18 cellular contexts compared by ENCODE assay signal in genomic region chr4:28682872-28683271, GRCh38.
DNase-seq lines count a peak whose midpoint lies in the region; ATAC-seq, FAIRE-seq and TF ChIP-seq lines count a peak whose summit lies in the region.
"Had no signal": no experiment of that assay in that cellular context is flagged by ENCODE, and none has a peak within 500 bp of the region (broad histone marks: within the 10 kb centered on the region; RNA-seq: fewer than 3 reads in every experiment).

No MANE protein-coding gene starts in this region.

- no peak overlapping the region for H3K4ac ChIP-seq in H1 (replicated peaks; ENCODE audit: insufficient read length, low read depth, low read length)

- CTCF ChIA-PET in H1 (lab: Charles Lee; ENCODE audit: partially characterized antibody) = interaction anchor here (1.3 kb wide), 1 partner anchor 11 kb away, joined by 3 read pairs; no protein-coding TSS in a partner anchor
- CTCF ChIA-PET in PC-9 (lab: Charles Lee) = no interaction called here

- no peak overlapping the region for H3K18ac ChIP-seq in H1 (ENCODE audit: extremely low read depth, low read length)

- H2BK12ac ChIP-seq in H1 (ENCODE audit: low read depth, low read length) = no peak overlapping the region

- H2BK20ac ChIP-seq in H1 (ENCODE audit: low read length) = no peak overlapping the region

- peak in 1 of 2 experiments; percentile 93; a peak in 2 of 3 replicates for TF ChIP-seq EP300 in H1 (IDR thresholded peaks at IDR 0.05; ENCODE audit: borderline replicate concordance in 1 of 2, low read depth in 2 of 2, low read length in 2 of 2)

- no peak for TF ChIP-seq CTCF in H1 (IDR thresholded peaks at IDR 0.05; ENCODE audit: control extremely low read depth in 1 of 3, insufficient read depth in 1 of 3, low read depth in 1 of 3, low read length in 3 of 3)
- no peak for TF ChIP-seq CTCF in PC-9 (conservative IDR thresholded peaks at IDR 0.05)

- 7 to 100% methylated on average over 1 of the region's 1 CpG for WGBS in H1 (ENCODE audit: extremely low coverage in 1 of 2, insufficient coverage in 1 of 2, insufficient read length in 1 of 2, insufficient replicate concordance in 2 of 2, low coverage in 1 of 2, low lambda C conversion rate in 2 of 2, missing lambda C conversion rate in 1 of 2), 2 experiments

- no peaks in the 10 kb centered on the region for H3K27me3 Mint-ChIP-seq in T-helper 17 cell
- H3K27me3 Mint-ChIP-seq: B cell had no signal

- H2BK120ac ChIP-seq in H1 (replicated peaks; ENCODE audit: low read depth, low read length) = no peak overlapping the region

- no peak for TF ChIP-seq RAD21 in H1 (IDR thresholded peaks at IDR 0.05 in 1 of 2, conservative IDR thresholded peaks at IDR 0.05 in 1 of 2; ENCODE audit: low read depth in 2 of 2, low read length in 2 of 2)

- no peak overlapping the region for H4K5ac ChIP-seq in H1 (ENCODE audit: insufficient read length, low read depth, low read length)

- FAIRE-seq in H1 (lab: Jason Lieb, UNC) = peak; percentile 63

- H3K9me2 ChIP-seq in PC-9 (ENCODE audit: insufficient read depth) = no peaks in the 10 kb centered on the region
- H3K9me2 ChIP-seq: SK-N-SH had no signal

- no peaks in the 10 kb centered on the region for H3K79me1 ChIP-seq in H1 (ENCODE audit: low read depth, low read length)

- H3K56ac ChIP-seq in H1 (replicated peaks; ENCODE audit: insufficient read length, low read depth, low read length) = no peak overlapping the region

- H3K4me3 Mint-ChIP-seq in T-helper 17 cell = no peak overlapping the region
- H3K4me3 Mint-ChIP-seq: B cell had no signal

- H3K9me3 ChIP-seq in HUES6 (ENCODE audit: control insufficient read depth, insufficient read depth, low read depth, low read length) (no peaks in the 10 kb centered on the region), H1 (ENCODE audit: insufficient read depth in 2 of 2, low read depth in 1 of 2, low read length in 1 of 2) (no peaks in the 10 kb centered on the region), T-helper 17 cell (ENCODE audit: control insufficient read depth, low read length, poor library complexity, severe bottlenecking) (no peaks in the 10 kb centered on the region), PC-9 (ENCODE audit: insufficient read depth, low read depth) (no peaks in the 10 kb centered on the region)
- H3K9me3 ChIP-seq: HAP-1, SK-N-SH had no signal

- no peak overlapping the region for H3K27ac Mint-ChIP-seq in T-helper 17 cell
- H3K27ac Mint-ChIP-seq: B cell had no signal

- intact Hi-C loops in PC-9 (cut with micrococcal nuclease; ENCODE audit: unreplicated experiment) = no loop called here

- H3K23me2 ChIP-seq in H1 (ENCODE audit: low read depth, low read length) = no peaks in the 10 kb centered on the region

- peak; percentile 2 for DNase-seq in COR-L47 (lab: John Stamatoyannopoulos, UW)
- peak in 1 of 2 experiments; percentile 33 for DNase-seq in H1 (ENCODE audit: low read depth in 1 of 2, low spot score in 2 of 2)
- DNase-seq in iPS-NIHi11 (ENCODE audit: low spot score) = peak; percentile 34
- no peak for DNase-seq in T-helper 17 cell
- DNase-seq in NOMO-1 (lab: John Stamatoyannopoulos, UW; ENCODE audit: unreplicated experiment in 2 of 2) = no peak
- no peak for DNase-seq in PC-9
- DNase-seq: DMS 273 treated with DMSO at 0.1 percent for 48 hours, GDM1, NCI-H1105, NCI-H1694 treated with DMSO at 0.1 percent for 48 hours, NCI-H526, OCI-M1, RPMI8226, SHP77 treated with DMSO at 0.1 percent for 48 hours, SK-N-SH had no signal

- no peak for TF ChIP-seq POLR2A in H1 (IDR thresholded peaks at IDR 0.05; ENCODE audit: control extremely low read depth in 1 of 2, low read depth in 2 of 2, low read length in 2 of 2)

- peak overlapping the region; percentile 92 for H3K27ac ChIP-seq in HUES6 (ENCODE audit: low read depth, low read length)
- no peak overlapping the region for H3K27ac ChIP-seq in H1 (ENCODE audit: low read depth, low read length)
- H3K27ac ChIP-seq in PC-9 = no peak overlapping the region

- H3K27me3 ChIP-seq in HUES6 (ENCODE audit: control insufficient read depth, insufficient read depth, low read length) (no peaks in the 10 kb centered on the region), H1 (replicated peaks in 1 of 4; ENCODE audit: control insufficient read depth in 3 of 4, extremely low read depth in 1 of 4, insufficient read depth in 3 of 4, low read length in 3 of 4) (no peaks in the 10 kb centered on the region; a peak in 1 of 7 replicates), PC-9 (ENCODE audit: insufficient read depth, low read depth) (no peaks in the 10 kb centered on the region)

- H2BK5ac ChIP-seq in H1 (ENCODE audit: low read depth, low read length) = no peak overlapping the region

- H3K4me3 ChIP-seq in HUES6 (ENCODE audit: low read depth, low read length) = peak overlapping the region; percentile 39
- H3K4me3 ChIP-seq in H1 (ENCODE audit: extremely low read depth in 1 of 4, insufficient read depth in 2 of 4, low read depth in 3 of 4, low read length in 4 of 4) = peak overlapping the region in 1 of 4 experiments; percentile 25; a peak in 1 of 8 replicates
- H3K4me3 ChIP-seq in PC-9 = no peak overlapping the region
- H3K4me3 ChIP-seq: HAP-1 had no signal

- H4K91ac ChIP-seq in H1 (replicated peaks; ENCODE audit: insufficient read length, low read length) = no peak overlapping the region

- no peak overlapping the region for H4K8ac ChIP-seq in H1 (ENCODE audit: extremely low read depth, insufficient read depth, low read length)

- no peak overlapping the region for H2AK5ac ChIP-seq in H1 (ENCODE audit: low read depth, low read length)

- H3K4me1 ChIP-seq in HUES6 (ENCODE audit: control insufficient read depth, insufficient read depth, low read length) (peaks cover 29% of the 10 kb centered on the region), H1 (replicated peaks in 1 of 4; ENCODE audit: control insufficient read depth in 3 of 4, insufficient read depth in 4 of 4, low read length in 3 of 4) (peaks cover 0 to 20% (median 1%) of the 10 kb centered on the region in 4 experiments; a peak in 2 of 7 replicates), PC-9 (replicated peaks; ENCODE audit: insufficient read depth) (no peaks in the 10 kb centered on the region)
- H3K4me1 ChIP-seq: HAP-1 had no signal

- H3K36me3 Mint-ChIP-seq in T-helper 17 cell (ENCODE audit: low read depth) = no peaks in the 10 kb centered on the region

- POLR2A ChIA-PET in H1 (lab: Charles Lee; ENCODE audit: partially characterized antibody) (no interaction called here), PC-9 (lab: Charles Lee; ENCODE audit: unreplicated experiment) (no interaction called here)

- no peaks in the 10 kb centered on the region for H3F3A ChIP-seq in PC-9 (ENCODE audit: insufficient read depth, low read depth)

- H4K20me1 ChIP-seq in H1 (replicated peaks in 1 of 2; ENCODE audit: control insufficient read depth in 1 of 2, insufficient read depth in 2 of 2, low read length in 2 of 2) = no peaks in the 10 kb centered on the region
- no peaks in the 10 kb centered on the region for H4K20me1 ChIP-seq in PC-9 (ENCODE audit: insufficient read depth)

- H3K14ac ChIP-seq in H1 (ENCODE audit: insufficient read length) = no peak overlapping the region

- H2BK15ac ChIP-seq in H1 (ENCODE audit: low read length) = no peak overlapping the region

- ATAC-seq in T-helper 17 cell = no peak

- no peak overlapping the region for H3K23ac ChIP-seq in H1 (ENCODE audit: insufficient read length)

- H3K4me1 Mint-ChIP-seq in T-helper 17 cell = no peaks in the 10 kb centered on the region
- H3K4me1 Mint-ChIP-seq: B cell had no signal

- BruUV-seq in PC-9 (replicated peaks; lab: Mats Ljungman, UMichigan) = no TSS peak

- H3K4me2 ChIP-seq in H1 (ENCODE audit: insufficient read depth in 1 of 2, low read depth in 2 of 2, low read length in 2 of 2) = peak overlapping the region in 1 of 2 experiments; percentile 31; a peak in 1 of 4 replicates
- no peak overlapping the region for H3K4me2 ChIP-seq in PC-9
- H3K4me2 ChIP-seq: SK-N-SH had no signal

- H2AFZ ChIP-seq in H1 (ENCODE audit: low read length) = no peak overlapping the region
- H2AFZ ChIP-seq in PC-9 = no peak overlapping the region

- H3K9ac ChIP-seq in HUES6 (ENCODE audit: low read length) = no peak overlapping the region
- no peak overlapping the region for H3K9ac ChIP-seq in H1 (replicated peaks in 1 of 4; ENCODE audit: extremely low read depth in 1 of 4, low read depth in 3 of 4, low read length in 3 of 4)
- H3K9ac ChIP-seq: SK-N-SH had no signal

- H3K79me2 ChIP-seq in H1 (ENCODE audit: control insufficient read depth in 1 of 2, insufficient read depth in 2 of 2, low read length in 2 of 2) (no peaks in the 10 kb centered on the region), PC-9 (ENCODE audit: low read depth) (no peaks in the 10 kb centered on the region)

- H3K36me3 ChIP-seq in HUES6 (ENCODE audit: control insufficient read depth, insufficient read depth, low read length) = no peaks in the 10 kb centered on the region
- no peaks in the 10 kb centered on the region for H3K36me3 ChIP-seq in H1 (ENCODE audit: control insufficient read depth in 2 of 4, insufficient read depth in 4 of 4, low read length in 3 of 4)
- H3K36me3 ChIP-seq in PC-9 (ENCODE audit: low read depth) = no peaks in the 10 kb centered on the region
- H3K36me3 ChIP-seq: HAP-1 had no signal

TF ChIP-seq in H1, 55 proteins besides CTCF, POLR2A, EP300 and RAD21 (continues in another document):
- TF ChIP-seq NANOG (IDR thresholded peaks at IDR 0.05; ENCODE audit: insufficient read depth, low read depth, low read length, poor library complexity, severe bottlenecking) (peak; percentile 100), CBX8 (IDR thresholded peaks at IDR 0.05; ENCODE audit: borderline replicate concordance, low read depth, low read length) (no peak)

Comparison
In these comparisons a context has a peak if more than half of its experiments do, and no peak if none do; other contexts are left out.
1. DNase-seq: peak in COR-L47 (single experiment) and iPS-NIHi11 (single experiment); none in T-helper 17 cell (0 of 3), NOMO-1 (0 of 2) and PC-9 (0 of 2).